1 cellular context compared by ENCODE assay signal in genomic region chr3:50249459-50249858, GRCh38.
TF ChIP-seq lines count a peak whose summit lies in the region.

No MANE protein-coding gene starts in this region.

TF ChIP-seq in HepG2, 621 proteins besides CTCF, POLR2A, EP300 and RAD21:
- no peak for TF ChIP-seq HNF1B (CRISPR knock-in tag; IDR thresholded peaks at IDR 0.05)
- no peak for TF ChIP-seq ZSCAN20 (CRISPR knock-in tag; IDR thresholded peaks at IDR 0.05; ENCODE audit: borderline replicate concordance)
- TF ChIP-seq CEBPZ (IDR thresholded peaks at IDR 0.05; ENCODE audit: low read length): no peak
- 0 out of 2 replicates have a peak, but pooled peaks have one; percentile 12 for TF ChIP-seq CEBPB (IDR thresholded peaks at IDR 0.05; ENCODE audit: borderline replicate concordance, low read depth, low read length)
- TF ChIP-seq, protein P1, sequence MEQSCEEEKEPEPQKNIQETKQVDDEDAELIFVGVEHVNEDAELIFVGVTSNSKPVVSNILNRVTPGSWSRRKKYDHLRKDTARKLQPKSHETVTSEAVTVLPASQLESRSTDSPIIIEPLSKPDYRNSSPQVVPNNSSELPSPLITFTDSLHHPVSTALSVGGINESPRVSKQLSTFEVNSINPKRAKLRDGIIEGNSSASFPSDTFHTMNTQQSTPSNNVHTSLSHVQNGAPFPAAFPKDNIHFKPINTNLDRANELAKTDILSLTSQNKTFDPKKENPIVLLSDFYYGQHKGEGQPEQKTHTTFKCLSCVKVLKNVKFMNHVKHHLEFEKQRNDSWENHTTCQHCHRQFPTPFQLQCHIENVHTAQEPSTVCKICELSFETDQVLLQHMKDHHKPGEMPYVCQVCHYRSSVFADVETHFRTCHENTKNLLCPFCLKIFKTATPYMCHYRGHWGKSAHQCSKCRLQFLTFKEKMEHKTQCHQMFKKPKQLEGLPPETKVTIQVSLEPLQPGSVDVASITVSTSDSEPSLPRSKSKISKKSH (CRISPR knock-in tag; IDR thresholded peaks at IDR 0.05; ENCODE audit: borderline replicate concordance): no peak
TF ChIP-seq in HepG2: peak in this region for 1.
